28 cellular contexts compared by ENCODE assay signal in genomic region chr10:51113007-51113406, GRCh38. TPM values are rescaled to one million over a fixed set of nuclear protein-coding genes. Genes with fewer than 3 reads are reported as not detected.
DNase-seq lines count a peak whose midpoint lies in the region; ATAC-seq, FAIRE-seq and TF ChIP-seq lines count a peak whose summit lies in the region.
"Had no signal": no experiment of that assay in that cellular context is flagged by ENCODE, and none has a peak within 500 bp of the region (broad histone marks: within the 10 kb centered on the region; RNA-seq: fewer than 3 reads in every experiment).

No MANE protein-coding gene starts in this region.

- no peak for TF ChIP-seq CTCF in IMR-90 (conservative IDR thresholded peaks at IDR 0.05; ENCODE audit: low read depth, low read length)
- TF ChIP-seq CTCF in K562 (IDR thresholded peaks at IDR 0.05 in 2 of 3, conservative IDR thresholded peaks at IDR 0.05 in 1 of 3; ENCODE audit: insufficient read depth in 2 of 3, low read depth in 1 of 3, low read length in 3 of 3) = no peak

- H3K9me3 ChIP-seq in IMR-90 (ENCODE audit: control insufficient read depth, insufficient read depth, low read length) = no peaks in the 10 kb centered on the region
- no peaks in the 10 kb centered on the region; the same call in 1 of the 2 replicates for H3K9me3 ChIP-seq in K562 (replicated peaks; ENCODE audit: control insufficient read depth, insufficient read depth, low read depth, low read length)
- H3K9me3 ChIP-seq: BE2C, BLaER1 had no signal

- no peak for TF ChIP-seq POLR2A in IMR-90 (IDR thresholded peaks at IDR 0.05; ENCODE audit: low read depth, low read length)
- no peak for TF ChIP-seq POLR2A in K562 (conservative IDR thresholded peaks at IDR 0.05)

- no peak overlapping the region for H3K4me3 Mint-ChIP-seq in activated T-helper 17 cell treated with anti-CD3 and anti-CD28 coated beads, Interleukin-2, amount 50 U/mL, for 72 hours
- H3K4me3 Mint-ChIP-seq: CD14-positive monocyte; CD4-positive, alpha-beta memory T cell; CD4-positive, CD25-positive, alpha-beta regulatory T cell; CD8-positive, alpha-beta memory T cell had no signal

- H3K27ac ChIP-seq in IMR-90 (ENCODE audit: insufficient read depth, low read length) = no peak overlapping the region
- H3K27ac ChIP-seq in K562 (ENCODE audit: extremely low read depth, low read depth, low read length) = no peak overlapping the region
- H3K27ac ChIP-seq: 22Rv1, BLaER1 had no signal

- DNase-seq in NCI-H1694 treated with DMSO at 0.1 percent for 48 hours (lab: John Stamatoyannopoulos, UW) (peak; percentile 27), NCI-H1694 (lab: John Stamatoyannopoulos, UW) (no peak), IMR-90 (no peak), K562 (ENCODE audit: extremely low read depth in 1 of 4, low spot score in 3 of 4) (no peak), NCI-H1105 treated with DMSO at 0.1 percent for 48 hours (lab: John Stamatoyannopoulos, UW) (no peak)
- DNase-seq: ACHN; BE2C; C1 segment of cervical spinal cord; CD4-positive, alpha-beta memory T cell; CD4-positive, CD25-positive, alpha-beta regulatory T cell; CD8-positive, alpha-beta memory T cell; COR-L47; DMS 273 treated with DMSO at 0.1 percent for 48 hours; DMS153; DMS53; DMS79; DND-41; EL; GDM1 had no signal

- H2BK120ac ChIP-seq in IMR-90 (ENCODE audit: low read depth, low read length) = peak overlapping the region; percentile 4; the same call in 1 of the 2 replicates

- H3K36me3 ChIP-seq in IMR-90 (ENCODE audit: control insufficient read depth, insufficient read depth, low read length) = no peaks in the 10 kb centered on the region
- no peaks in the 10 kb centered on the region for H3K36me3 ChIP-seq in K562 (ENCODE audit: control insufficient read depth, insufficient read depth, low read length)
- H3K36me3 ChIP-seq: BE2C, BLaER1 had no signal

- no peak overlapping the region for H3K4me3 ChIP-seq in IMR-90 (ENCODE audit: insufficient read depth, low read depth, low read length)
- H3K4me3 ChIP-seq in K562 = no peak overlapping the region
- H3K4me3 ChIP-seq: BLaER1, GM12878 had no signal

- no peaks in the 10 kb centered on the region for H3K4me1 Mint-ChIP-seq in activated T-helper 17 cell treated with anti-CD3 and anti-CD28 coated beads, Interleukin-2, amount 50 U/mL, for 72 hours
- H3K4me1 Mint-ChIP-seq: CD14-positive monocyte; CD4-positive, alpha-beta memory T cell; CD4-positive, CD25-positive, alpha-beta regulatory T cell; CD8-positive, alpha-beta memory T cell had no signal

- H2AK5ac ChIP-seq in IMR-90 (ENCODE audit: low read depth, low read length) = no peak overlapping the region; the same call in 1 of the 2 replicates

- H3K14ac ChIP-seq in IMR-90 (replicated peaks; ENCODE audit: low read depth, low read length) = 0 out of 2 replicates have a peak overlapping the region, but pooled peaks have one; percentile 10

- BruUV-seq in IMR-90 (replicated peaks; lab: Mats Ljungman, UMichigan) (no TSS peak), K562 (replicated peaks; lab: Mats Ljungman, UMichigan) (no TSS peak)

- no peak overlapping the region for H4K8ac ChIP-seq in IMR-90 (ENCODE audit: low read depth in 2 of 2, low read length in 2 of 2)

- no peak overlapping the region for H4K91ac ChIP-seq in IMR-90 (ENCODE audit: insufficient read depth, low read depth, low read length)

- H3K56ac ChIP-seq in IMR-90 (ENCODE audit: extremely low read depth, insufficient read depth, low read length) = no peak overlapping the region

- no peak overlapping the region for H2AK9ac ChIP-seq in IMR-90 (replicated peaks; ENCODE audit: low read depth, low read length, poor library complexity)

- H3K18ac ChIP-seq in IMR-90 (ENCODE audit: low read depth, low read length) = no peak overlapping the region

- H4K20me1 ChIP-seq in IMR-90 (ENCODE audit: insufficient read depth, low read length) = peaks cover 4% of the 10 kb centered on the region; the same call in 1 of the 2 replicates
- no peaks in the 10 kb centered on the region for H4K20me1 ChIP-seq in K562 (replicated peaks; ENCODE audit: control insufficient read depth, insufficient read depth, low read length)
- H4K20me1 ChIP-seq: BLaER1 had no signal

- TF ChIP-seq EP300 in K562 (IDR thresholded peaks at IDR 0.05; ENCODE audit: low read length) = no peak

- H3K9me1 ChIP-seq in IMR-90 (ENCODE audit: insufficient read depth, low read length) (peaks cover 4% of the 10 kb centered on the region), K562 (ENCODE audit: control insufficient read depth, insufficient read depth, low read length) (no peaks in the 10 kb centered on the region)

- H3K79me2 ChIP-seq in K562 (ENCODE audit: control insufficient read depth, insufficient read depth, low read length) = no peaks in the 10 kb centered on the region

- H3K9ac ChIP-seq in IMR-90 (ENCODE audit: low read depth, low read length) = no peak overlapping the region
- H3K9ac ChIP-seq in K562 (ENCODE audit: insufficient read depth in 1 of 2, low read depth in 2 of 2, low read length in 2 of 2) = no peak overlapping the region
- H3K9ac ChIP-seq: BLaER1 had no signal

- peaks cover 28 to 52% of the 10 kb centered on the region in 2 experiments for H3K79me1 ChIP-seq in IMR-90 (ENCODE audit: low read depth in 1 of 2, low read length in 2 of 2)

- no peak for TF ChIP-seq RAD21 in IMR-90 (IDR thresholded peaks at IDR 0.05; ENCODE audit: low read length)
- no peak for TF ChIP-seq RAD21 in K562 (CRISPR knock-in tag; conservative IDR thresholded peaks at IDR 0.05 in 1 of 2, IDR thresholded peaks at IDR 0.05 in 1 of 2)

- FAIRE-seq in K562 (lab: Jason Lieb, UNC) = no peak
- FAIRE-seq: A204.1, GM12878, GM12892, GM18507 had no signal

- H2AFZ ChIP-seq in IMR-90 (replicated peaks; ENCODE audit: low read length, poor library complexity) = no peak overlapping the region
- H2AFZ ChIP-seq in K562 (ENCODE audit: low read depth, low read length) = no peak overlapping the region

- no peak overlapping the region for H3K27ac Mint-ChIP-seq in activated T-helper 17 cell treated with anti-CD3 and anti-CD28 coated beads, Interleukin-2, amount 50 U/mL, for 72 hours
- H3K27ac Mint-ChIP-seq: CD14-positive monocyte; CD4-positive, alpha-beta memory T cell; CD4-positive, CD25-positive, alpha-beta regulatory T cell; CD8-positive, alpha-beta memory T cell had no signal

- H3K4me2 ChIP-seq in IMR-90 (ENCODE audit: low read depth, low read length) (no peak overlapping the region), K562 (ENCODE audit: insufficient read depth, low read length) (no peak overlapping the region)
- H3K4me2 ChIP-seq: BLaER1 had no signal

- in situ Hi-C loops in IMR-90 (cut with MboI; ENCODE audit: low sequenced_read_pairs) (no loop called here), K562 (cut with MboI) (no loop called here)

- H3K4ac ChIP-seq in IMR-90 (ENCODE audit: low read depth, low read length) = no peak overlapping the region

- dilution Hi-C loops in IMR-90 (cut with HindIII; ENCODE audit: low sequenced_read_pairs, unreplicated experiment) = no loop called here

- no peaks in the 10 kb centered on the region for H3K9me3 Mint-ChIP-seq in activated T-helper 17 cell treated with anti-CD3 and anti-CD28 coated beads, Interleukin-2, amount 50 U/mL, for 72 hours
- H3K9me3 Mint-ChIP-seq: CD8-positive, alpha-beta memory T cell had no signal

- no peak overlapping the region for H2BK20ac ChIP-seq in IMR-90 (ENCODE audit: low read depth, low read length)

- H3K27me3 ChIP-seq in IMR-90 (ENCODE audit: control insufficient read depth, insufficient read depth, low read length) = no peaks in the 10 kb centered on the region
- no peaks in the 10 kb centered on the region for H3K27me3 ChIP-seq in K562 (ENCODE audit: control insufficient read depth in 2 of 2, insufficient read depth in 2 of 2, low read length in 2 of 2)
- H3K27me3 ChIP-seq: BE2C, BLaER1 had no signal

- peak overlapping the region; percentile 34; the same call in 1 of the 3 replicates for H2BK15ac ChIP-seq in IMR-90 (ENCODE audit: low read depth, low read length)

- no peak overlapping the region for H2BK5ac ChIP-seq in IMR-90 (ENCODE audit: low read depth, low read length, poor library complexity, severe bottlenecking)

- whole genome bisulfite sequencing in IMR-90 (ENCODE audit: extremely low coverage in 2 of 2, insufficient read length in 1 of 2), 2 experiments = no CpG with 5 or more reads among the region's 1 CpG
- 0% methylated on average over 1 of the region's 1 CpG for WGBS in K562 (ENCODE audit: insufficient coverage, low coverage, missing lambda C conversion rate)

- intact Hi-C loops in IMR-90 (cut with micrococcal nuclease) (no loop called here), K562 (cut with micrococcal nuclease) (no loop called here)

- peak overlapping the region; percentile 24; the same call in 1 of the 2 replicates for H3K23ac ChIP-seq in IMR-90 (ENCODE audit: low read depth, low read length)

- CTCF ChIA-PET in IMR-90 (lab: Yijun Ruan, JAX) = interaction anchor here (1.1 kb wide), 1 partner anchor 25 kb away, joined by 3 read pairs; no protein-coding TSS in a partner anchor
- CTCF ChIA-PET in K562 (lab: Yijun Ruan, JAX; ENCODE audit: low intra/inter-chr PET ratio) = no interaction called here

- H3K4me1 ChIP-seq in IMR-90 (ENCODE audit: control insufficient read depth, insufficient read depth, low read length) = peaks cover 15% of the 10 kb centered on the region; the same call in 1 of the 2 replicates
- no peaks in the 10 kb centered on the region for H3K4me1 ChIP-seq in K562 (replicated peaks in 1 of 2; ENCODE audit: control insufficient read depth in 2 of 2, insufficient read depth in 2 of 2, low read length in 2 of 2)
- H3K4me1 ChIP-seq: BE2C, BLaER1 had no signal

- H4K5ac ChIP-seq in IMR-90 (ENCODE audit: low read depth, low read length) = no peak overlapping the region

- POLR2A ChIA-PET in IMR-90 (lab: Charles Lee; ENCODE audit: unreplicated experiment) (no interaction called here), K562 (lab: Yijun Ruan, JAX) (no interaction called here)

- H3K27me3 Mint-ChIP-seq in activated T-helper 17 cell treated with anti-CD3 and anti-CD28 coated beads, Interleukin-2, amount 50 U/mL, for 72 hours = no peaks in the 10 kb centered on the region
- H3K27me3 Mint-ChIP-seq: CD4-positive, CD25-positive, alpha-beta regulatory T cell; CD8-positive, alpha-beta memory T cell had no signal

- ATAC-seq in IMR-90 (ENCODE audit: low read depth) = no peak
- ATAC-seq in K562 = no peak
- ATAC-seq in activated T-helper 17 cell treated with anti-CD3 and anti-CD28 coated beads, Interleukin-2, amount 50 U/mL, for 72 hours (replicated peaks) = no peak
- no peak for ATAC-seq in HG03097 (IDR thresholded peaks at IDR 0.05; ENCODE audit: low FRiP score, unreplicated experiment)

- H3K36me3 Mint-ChIP-seq in activated T-helper 17 cell treated with anti-CD3 and anti-CD28 coated beads, Interleukin-2, amount 50 U/mL, for 72 hours (ENCODE audit: low read depth) = no peaks in the 10 kb centered on the region
- H3K36me3 Mint-ChIP-seq: CD14-positive monocyte; CD4-positive, alpha-beta memory T cell; CD4-positive, CD25-positive, alpha-beta regulatory T cell; CD8-positive, alpha-beta memory T cell had no signal

RNA-seq across cellular contexts. Expression of gene PRKG1, which starts 38.7 kb away (rescaled TPM):
- 18.3 and 22.5 TPM in 2 replicates for total RNA-seq in IMR-90 (2012; rRNA removed)
- polyA plus RNA-seq in IMR-90 (2012; rRNA removed) = 3.1 and 3.5 TPM in 2 replicates
- 2.4 and 3.2 TPM in 2 replicates for polyA plus RNA-seq in IMR-90 (2012; cell fraction: cytosol; rRNA removed)
- 4.1 and 6.9 TPM in 2 replicates for polyA plus RNA-seq in IMR-90 (2012; cell fraction: nucleus; rRNA removed; ENCODE audit: low replicate concordance)
- not detected in 2 replicates for total RNA-seq in K562 (2011; cell fraction: chromatin; rRNA removed; ENCODE audit: low replicate concordance)
- not detected in 2 replicates for total RNA-seq in K562 (2011; cell fraction: nucleolus; rRNA removed)
- not detected in 2 replicates for total RNA-seq in K562 (2011; cell fraction: nucleoplasm; rRNA removed)
- total RNA-seq in K562 (2014; rRNA removed) = not detected in 2 replicates
- not detected in 2 replicates for total RNA-seq in K562 (2014; rRNA removed; fragmentation: Illumina TruSeq; extraction: Trizol)
- total RNA-seq in K562 (2015; rRNA removed; fragmentation: Illumina TruSeq; extraction: Trizol) = not detected in 2 replicates
- total RNA-seq in K562 (2021) = 0.07 and 0.22 TPM in 2 replicates
- not detected in 2 replicates for polyA plus RNA-seq in K562 (2011; rRNA removed)
- not detected in 2 replicates for polyA plus RNA-seq in K562 (2011; cell fraction: cytosol; rRNA removed)
- polyA plus RNA-seq in K562 (2011; cell fraction: nucleus; rRNA removed) = not detected in 2 replicates
- not detected in 2 replicates for polyA plus RNA-seq in K562 (2012)
- polyA plus RNA-seq in K562 (2014; fragmentation: Illumina TruSeq; extraction: Trizol) = not detected in 2 replicates
- not detected for polyA plus RNA-seq in K562 (2014; fragmentation: Nextera tagmentation; extraction: Ambion mirVana)
- polyA plus RNA-seq in K562 (2014; rRNA removed) = not detected in 2 replicates
- not detected in 2 replicates for polyA minus RNA-seq in K562 (2011; rRNA and poly(A)+ RNA removed)
- not detected in 2 replicates for polyA minus RNA-seq in K562 (2011; cell fraction: cytosol; rRNA and poly(A)+ RNA removed)
- polyA minus RNA-seq in K562 (2011; cell fraction: nucleus; rRNA and poly(A)+ RNA removed) = not detected in 2 replicates
- total RNA-seq in activated T-helper 17 cell treated with anti-CD3 and anti-CD28 coated beads, Interleukin-2, amount 50 U/mL, for 72 hours = under 1 TPM in 1 of 2 donors, not detected in 1; 0.42 TPM
- total RNA-seq: CD8-positive, alpha-beta memory T cell had no signal
- polyA plus RNA-seq: CD14-positive monocyte; CD4-positive, alpha-beta memory T cell; CD4-positive, CD25-positive, alpha-beta regulatory T cell; CD8-positive, alpha-beta memory T cell had no signal

Comparison
In these comparisons a context has a peak if more than half of its experiments do, and no peak if none do; other contexts are left out.
1. RNA of gene PRKG1, which starts 38.7 kb away (total RNA-seq): 18.3 to 22.5 TPM in IMR-90; 0.42 TPM in activated T-helper 17 cell treated with anti-CD3 and anti-CD28 coated beads, Interleukin-2, amount 50 U/mL, for 72 hours and 0.07 to 0.22 TPM in K562; every median in the first group is over 10 times any median in the second.